7 cellular contexts compared by ENCODE assay signal in the genomic region with DNA sequence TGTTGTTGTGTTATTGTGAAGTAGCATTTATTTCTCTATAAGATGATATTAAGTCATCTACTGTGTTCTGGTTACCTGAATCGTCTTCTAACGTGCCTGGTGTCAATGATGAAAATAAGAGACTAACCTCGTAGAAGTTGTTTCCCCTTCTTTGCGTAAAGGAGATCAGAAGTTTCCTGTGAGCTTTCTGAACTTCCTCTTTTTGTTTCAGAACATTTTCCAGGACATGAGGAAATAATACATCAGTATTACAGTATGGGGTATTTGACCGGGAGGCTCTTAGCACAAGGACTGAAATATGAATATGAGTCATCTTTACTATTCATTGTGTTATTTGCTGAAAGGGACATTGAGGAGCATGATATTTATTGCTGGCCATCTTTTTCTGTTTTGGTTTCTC.
DNase-seq lines count a peak whose midpoint lies in the region; ATAC-seq lines count a peak whose summit lies in the region.

No MANE protein-coding gene starts in this region.

- H3K9me3 Mint-ChIP-seq in stimulated activated naive CD8-positive, alpha-beta T cell treated with anti-CD3 and anti-CD28 coated beads, Interleukin-15, amount 100 ng/mL, for 72 hours = no peaks in the 10 kb centered on the region

- H3K27ac Mint-ChIP-seq in stimulated activated naive CD8-positive, alpha-beta T cell treated with anti-CD3 and anti-CD28 coated beads, Interleukin-15, amount 100 ng/mL, for 72 hours = peak overlapping the region in 1 of 2 donors; percentile 35

- H3K4me3 Mint-ChIP-seq in stimulated activated naive CD8-positive, alpha-beta T cell treated with anti-CD3 and anti-CD28 coated beads, Interleukin-15, amount 100 ng/mL, for 72 hours = peak overlapping the region; percentile 88 to 92

- DNase-seq in NAMALWA (ENCODE audit: low spot score) (peak; percentile 28), fibroblast of gingiva (ENCODE audit: low read depth) (peak; percentile 57), NCI-H146 treated with DMSO at 0.1 percent for 48 hours (lab: John Stamatoyannopoulos, UW; ENCODE audit: unreplicated experiment) (no peak)
- DNase-seq in stimulated activated naive CD8-positive, alpha-beta T cell treated with anti-CD3 and anti-CD28 coated beads, Interleukin-15, amount 100 ng/mL, for 72 hours = no peak

- ATAC-seq in GM21529 (IDR thresholded peaks at IDR 0.05; ENCODE audit: unreplicated experiment) (peak; percentile 42), HG03521 (IDR thresholded peaks at IDR 0.05; ENCODE audit: unreplicated experiment) (no peak)
- no peak for ATAC-seq in stimulated activated naive CD8-positive, alpha-beta T cell treated with anti-CD3 and anti-CD28 coated beads, Interleukin-15, amount 100 ng/mL, for 72 hours
- no peak for ATAC-seq in activated CD4-positive, CD25-positive, alpha-beta regulatory T cell treated with anti-CD3 and anti-CD28 coated beads, Interleukin-2, amount 50 U/mL, for 24 hours

- peaks cover 51% of the 10 kb centered on the region for H3K4me1 Mint-ChIP-seq in stimulated activated naive CD8-positive, alpha-beta T cell treated with anti-CD3 and anti-CD28 coated beads, Interleukin-15, amount 100 ng/mL, for 72 hours

- no peaks in the 10 kb centered on the region for H3K27me3 Mint-ChIP-seq in stimulated activated naive CD8-positive, alpha-beta T cell treated with anti-CD3 and anti-CD28 coated beads, Interleukin-15, amount 100 ng/mL, for 72 hours

Comparison
In these comparisons a context has a peak if more than half of its experiments do, and no peak if none do; other contexts are left out.
1. DNase-seq: peak in NAMALWA (single experiment) and fibroblast of gingiva (single experiment); none in stimulated activated naive CD8-positive, alpha-beta T cell treated with anti-CD3 and anti-CD28 coated beads, Interleukin-15, amount 100 ng/mL, for 72 hours (0 of 2) and NCI-H146 treated with DMSO at 0.1 percent for 48 hours (single experiment).